16 cellular contexts compared by ENCODE assay signal in the genomic region with DNA sequence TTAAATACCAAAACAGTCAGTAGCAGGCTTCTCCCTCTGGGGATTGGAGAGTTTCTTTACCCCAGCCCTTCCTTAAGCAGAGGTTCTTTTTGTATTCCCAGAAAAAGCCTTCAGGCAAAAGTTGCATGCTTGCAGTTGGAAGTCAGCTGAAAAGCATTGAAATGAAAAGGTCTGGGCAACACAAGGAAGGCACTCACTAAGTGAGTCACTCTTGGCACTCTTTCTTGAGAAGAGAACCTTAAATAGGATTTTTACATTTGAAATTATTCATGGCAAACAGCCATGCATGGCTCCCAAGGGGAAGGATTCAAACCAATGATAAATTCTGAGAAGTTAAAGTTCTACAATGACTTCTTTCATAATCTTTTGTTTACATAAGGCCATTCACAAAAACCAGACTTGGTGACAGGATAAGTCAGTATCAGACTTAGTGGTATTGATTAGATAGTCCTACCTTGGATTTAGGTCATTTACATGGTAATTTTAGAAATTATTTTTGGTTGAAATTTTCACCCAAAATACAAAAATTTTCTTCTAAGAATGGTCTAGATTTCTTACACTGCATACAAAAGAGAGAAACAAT.
DNase-seq lines count a peak whose midpoint lies in the region; ATAC-seq, FAIRE-seq and TF ChIP-seq lines count a peak whose summit lies in the region.
"Had no signal": no experiment of that assay in that cellular context is flagged by ENCODE, and none has a peak within 500 bp of the region (broad histone marks: within the 10 kb centered on the region; RNA-seq: fewer than 3 reads in every experiment).

No MANE protein-coding gene starts in this region.

- H3K4me3 ChIP-seq in bronchial epithelial cell (ENCODE audit: low read depth, low read length) (no peak overlapping the region), hepatocyte (no peak overlapping the region)
- H3K4me3 ChIP-seq: SJSA1 had no signal

- H3K36me3 ChIP-seq in bronchial epithelial cell (ENCODE audit: control insufficient read depth, insufficient read depth, low read length) (no peaks in the 10 kb centered on the region), hepatocyte (replicated peaks; ENCODE audit: insufficient read depth, low read depth) (no peaks in the 10 kb centered on the region)
- H3K36me3 ChIP-seq: SJSA1 had no signal

- no peaks in the 10 kb centered on the region for H3K9me2 ChIP-seq in hepatocyte (replicated peaks; ENCODE audit: insufficient read depth)

- ATAC-seq in HG03460 (IDR thresholded peaks at IDR 0.05; ENCODE audit: unreplicated experiment) = no peak

- no peaks in the 10 kb centered on the region for H4K20me1 ChIP-seq in hepatocyte (ENCODE audit: insufficient read depth, poor library complexity, severe bottlenecking)

- TF ChIP-seq CTCF in bronchial epithelial cell (IDR thresholded peaks at IDR 0.05; ENCODE audit: insufficient read depth, low read length, severe bottlenecking) (no peak), hepatocyte (IDR thresholded peaks at IDR 0.05; ENCODE audit: poor library complexity) (no peak), CD14-positive monocyte (IDR thresholded peaks at IDR 0.05) (no peak)

- no peaks in the 10 kb centered on the region for H3K9me3 Mint-ChIP-seq in CD14-positive monocyte

- DNase-seq in AG20443 (ENCODE audit: low spot score) = peak; percentile 8
- peak; percentile 21 to 82 for DNase-seq in NCI-H446 (lab: John Stamatoyannopoulos, UW)
- DNase-seq in bronchial epithelial cell (ENCODE audit: low read depth) = peak; percentile 88
- DNase-seq in hepatocyte (ENCODE audit: low spot score) = peak; percentile 12
- no peak for DNase-seq in DMS153 (lab: John Stamatoyannopoulos, UW)
- DNase-seq in stimulated activated CD4-positive, alpha-beta T cell treated with anti-CD3 and anti-CD28 coated beads, Interleukin-1b, Interleukin-23, amount 100 ng/mL, for 48 hours = no peak
- DNase-seq in CD14-positive monocyte (ENCODE audit: low spot score) = no peak
- DNase-seq: activated naive CD4-positive, alpha-beta T cell; Calu3; central memory CD4-positive, alpha-beta T cell; erythroblast; NCI-H187 treated with DMSO at 0.1 percent for 48 hours; occipital lobe had no signal

- no peaks in the 10 kb centered on the region for H3K36me3 Mint-ChIP-seq in CD14-positive monocyte

- H3K27me3 Mint-ChIP-seq in CD14-positive monocyte (ENCODE audit: low read depth in 3 of 3) = no peaks in the 10 kb centered on the region

- no peaks in the 10 kb centered on the region for H3K79me2 ChIP-seq in hepatocyte

- H3K4me1 ChIP-seq in hepatocyte (ENCODE audit: insufficient read depth) = no peaks in the 10 kb centered on the region
- H3K4me1 ChIP-seq: SJSA1 had no signal

- H3K27me3 ChIP-seq in bronchial epithelial cell (ENCODE audit: control insufficient read depth, insufficient read depth, low read length) = no peaks in the 10 kb centered on the region
- H3K27me3 ChIP-seq in hepatocyte = no peaks in the 10 kb centered on the region
- H3K27me3 ChIP-seq: SJSA1 had no signal

- no peak overlapping the region for H3K27ac ChIP-seq in hepatocyte
- H3K27ac ChIP-seq: SJSA1, VCaP had no signal

- H2AFZ ChIP-seq in hepatocyte = no peak overlapping the region

- H3K9me3 ChIP-seq in hepatocyte (ENCODE audit: low read depth) = no peaks in the 10 kb centered on the region
- H3K9me3 ChIP-seq: SJSA1 had no signal

- no peaks in the 10 kb centered on the region for H3K4me1 Mint-ChIP-seq in CD14-positive monocyte

- no peak for FAIRE-seq in bronchial epithelial cell (lab: Jason Lieb, UNC)

- H3K4me2 ChIP-seq in hepatocyte = no peak overlapping the region

- no peak overlapping the region for H3K4me3 Mint-ChIP-seq in CD14-positive monocyte

- intact Hi-C loops in CD14-positive monocyte (cut with micrococcal nuclease) = no loop called here

- H3K27ac Mint-ChIP-seq in CD14-positive monocyte = no peak overlapping the region

Comparison
In these comparisons a context has a peak if more than half of its experiments do, and no peak if none do; other contexts are left out.
1. DNase-seq: peak in AG20443 (single experiment), NCI-H446 (2 of 2), bronchial epithelial cell (single experiment) and hepatocyte (single experiment); none in DMS153 (single experiment), stimulated activated CD4-positive, alpha-beta T cell treated with anti-CD3 and anti-CD28 coated beads, Interleukin-1b, Interleukin-23, amount 100 ng/mL, for 48 hours (single experiment) and CD14-positive monocyte (single experiment).